1 cellular context compared by ENCODE assay signal in the genomic region with DNA sequence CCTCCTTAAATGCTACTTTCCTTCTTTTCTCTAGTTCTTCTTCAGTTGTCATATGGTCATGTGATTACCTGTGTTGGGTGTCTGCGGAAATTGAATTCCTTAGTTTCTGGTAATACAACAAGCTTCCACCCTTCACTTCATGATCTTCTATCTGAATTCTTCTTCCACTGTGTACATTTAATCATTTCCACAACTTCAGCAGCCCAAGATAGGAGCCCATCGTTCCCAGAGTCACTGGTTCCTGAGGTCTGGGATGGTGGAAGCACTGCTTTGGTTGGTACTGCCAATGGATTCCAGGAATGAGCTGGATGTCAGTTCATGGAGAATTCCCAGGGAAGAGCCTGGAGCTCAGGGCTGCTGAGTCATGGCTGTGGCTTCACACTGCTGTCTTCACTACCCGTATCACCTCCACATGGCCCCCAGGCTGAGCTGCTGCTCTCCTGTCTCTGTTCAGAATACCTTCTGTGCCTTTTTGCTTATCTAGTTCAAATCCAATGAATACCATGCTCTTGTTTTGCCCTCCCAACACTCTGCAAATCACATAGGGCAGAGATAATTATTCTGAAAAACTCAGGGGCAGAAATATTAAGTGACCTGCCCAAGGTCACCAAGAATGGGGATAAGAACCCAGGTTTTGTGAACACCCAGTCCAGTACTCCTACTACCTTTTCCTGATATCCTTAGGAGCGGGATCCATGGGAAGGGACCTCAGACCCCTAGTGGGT.
TF ChIP-seq lines count a peak whose summit lies in the region.

No MANE protein-coding gene starts in this region.

TF ChIP-seq in HepG2, 621 proteins besides CTCF, POLR2A, EP300 and RAD21 (continued from another document and continues in another):
- no peak for TF ChIP-seq ZFP91 (CRISPR knock-in tag; IDR thresholded peaks at IDR 0.05; ENCODE audit: borderline replicate concordance)
- TF ChIP-seq ZFYVE20 (CRISPR knock-in tag; IDR thresholded peaks at IDR 0.05; ENCODE audit: borderline replicate concordance, low read depth) = no peak
- TF ChIP-seq MLX (CRISPR knock-in tag; IDR thresholded peaks at IDR 0.05) = no peak
- TF ChIP-seq ZXDC (CRISPR knock-in tag; IDR thresholded peaks at IDR 0.05) = no peak
- TF ChIP-seq, protein P1, sequence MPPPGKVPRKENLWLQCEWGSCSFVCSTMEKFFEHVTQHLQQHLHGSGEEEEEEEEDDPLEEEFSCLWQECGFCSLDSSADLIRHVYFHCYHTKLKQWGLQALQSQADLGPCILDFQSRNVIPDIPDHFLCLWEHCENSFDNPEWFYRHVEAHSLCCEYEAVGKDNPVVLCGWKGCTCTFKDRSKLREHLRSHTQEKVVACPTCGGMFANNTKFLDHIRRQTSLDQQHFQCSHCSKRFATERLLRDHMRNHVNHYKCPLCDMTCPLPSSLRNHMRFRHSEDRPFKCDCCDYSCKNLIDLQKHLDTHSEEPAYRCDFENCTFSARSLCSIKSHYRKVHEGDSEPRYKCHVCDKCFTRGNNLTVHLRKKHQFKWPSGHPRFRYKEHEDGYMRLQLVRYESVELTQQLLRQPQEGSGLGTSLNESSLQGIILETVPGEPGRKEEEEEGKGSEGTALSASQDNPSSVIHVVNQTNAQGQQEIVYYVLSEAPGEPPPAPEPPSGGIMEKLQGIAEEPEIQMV (CRISPR knock-in tag; IDR thresholded peaks at IDR 0.05; ENCODE audit: low read depth) = no peak
- TF ChIP-seq ZHX2 (IDR thresholded peaks at IDR 0.05; ENCODE audit: low read depth) = 0 out of 2 replicates have a peak, but pooled peaks have one; percentile 10
- TF ChIP-seq ZHX2 (CRISPR knock-in tag; IDR thresholded peaks at IDR 0.05; ENCODE audit: borderline replicate concordance) = no peak
- TF ChIP-seq, protein P2, sequence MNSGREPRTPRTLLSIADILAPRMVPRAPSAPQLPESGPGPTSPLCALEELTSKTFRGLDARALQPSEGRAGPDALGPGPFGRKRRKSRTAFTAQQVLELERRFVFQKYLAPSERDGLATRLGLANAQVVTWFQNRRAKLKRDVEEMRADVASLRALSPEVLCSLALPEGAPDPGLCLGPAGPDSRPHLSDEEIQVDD (CRISPR knock-in tag; IDR thresholded peaks at IDR 0.05; ENCODE audit: borderline replicate concordance) = no peak
- peak; percentile 42; the same call in 1 of the 2 replicates for TF ChIP-seq SPEN (CRISPR knock-in tag; IDR thresholded peaks at IDR 0.05; ENCODE audit: low read depth)
- TF ChIP-seq ZFP37 (CRISPR knock-in tag; IDR thresholded peaks at IDR 0.05; ENCODE audit: borderline replicate concordance) = no peak
- TF ChIP-seq, protein P3, sequence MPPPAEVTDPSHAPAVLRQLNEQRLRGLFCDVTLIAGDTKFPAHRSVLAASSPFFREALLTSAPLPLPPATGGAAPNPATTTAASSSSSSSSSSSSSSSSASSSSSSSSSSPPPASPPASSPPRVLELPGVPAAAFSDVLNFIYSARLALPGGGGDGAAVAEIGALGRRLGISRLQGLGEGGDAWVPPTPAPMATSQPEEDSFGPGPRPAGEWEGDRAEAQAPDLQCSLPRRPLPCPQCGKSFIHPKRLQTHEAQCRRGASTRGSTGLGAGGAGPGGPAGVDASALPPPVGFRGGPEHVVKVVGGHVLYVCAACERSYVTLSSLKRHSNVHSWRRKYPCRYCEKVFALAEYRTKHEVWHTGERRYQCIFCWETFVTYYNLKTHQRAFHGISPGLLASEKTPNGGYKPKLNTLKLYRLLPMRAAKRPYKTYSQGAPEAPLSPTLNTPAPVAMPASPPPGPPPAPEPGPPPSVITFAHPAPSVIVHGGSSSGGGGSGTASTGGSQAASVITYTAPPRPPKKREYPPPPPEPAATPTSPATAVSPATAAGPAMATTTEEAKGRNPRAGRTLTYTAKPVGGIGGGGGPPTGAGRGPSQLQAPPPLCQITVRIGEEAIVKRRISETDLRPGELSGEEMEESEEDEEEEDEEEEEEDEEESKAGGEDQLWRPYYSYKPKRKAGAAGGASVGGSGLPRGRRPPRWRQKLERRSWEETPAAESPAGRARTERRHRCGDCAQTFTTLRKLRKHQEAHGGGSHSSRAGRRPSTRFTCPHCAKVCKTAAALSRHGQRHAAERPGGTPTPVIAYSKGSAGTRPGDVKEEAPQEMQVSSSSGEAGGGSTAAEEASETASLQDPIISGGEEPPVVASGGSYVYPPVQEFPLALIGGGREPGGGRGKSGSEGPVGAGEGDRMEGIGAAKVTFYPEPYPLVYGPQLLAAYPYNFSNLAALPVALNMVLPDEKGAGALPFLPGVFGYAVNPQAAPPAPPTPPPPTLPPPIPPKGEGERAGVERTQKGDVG (CRISPR knock-in tag; IDR thresholded peaks at IDR 0.05; ENCODE audit: borderline replicate concordance) = no peak
- TF ChIP-seq ZNF513 (CRISPR knock-in tag; conservative IDR thresholded peaks at IDR 0.05) = no peak
- no peak for TF ChIP-seq TIGD3 (CRISPR knock-in tag; IDR thresholded peaks at IDR 0.05; ENCODE audit: borderline replicate concordance)
- TF ChIP-seq SAFB2 (CRISPR knock-in tag; IDR thresholded peaks at IDR 0.05; ENCODE audit: borderline replicate concordance, low read depth) = 0 out of 2 replicates have a peak, but pooled peaks have one; percentile 13
- no peak for TF ChIP-seq ARNT (IDR thresholded peaks at IDR 0.05)
- TF ChIP-seq ZNF260 (CRISPR knock-in tag; IDR thresholded peaks at IDR 0.05; ENCODE audit: borderline replicate concordance, low read depth) = no peak
- TF ChIP-seq ZNF446 (CRISPR knock-in tag; IDR thresholded peaks at IDR 0.05) = no peak
- no peak for TF ChIP-seq BRF2 (CRISPR knock-in tag; IDR thresholded peaks at IDR 0.05)
- no peak for TF ChIP-seq KLF12 (CRISPR knock-in tag; IDR thresholded peaks at IDR 0.05; ENCODE audit: borderline replicate concordance)
- no peak for TF ChIP-seq ZMYM4 (CRISPR knock-in tag; IDR thresholded peaks at IDR 0.05)
- TF ChIP-seq CHCHD3 (CRISPR knock-in tag; IDR thresholded peaks at IDR 0.05) = no peak
- TF ChIP-seq PLRG1 (conservative IDR thresholded peaks at IDR 0.05) = no peak
- TF ChIP-seq HHEX (CRISPR knock-in tag; IDR thresholded peaks at IDR 0.05) = no peak
- TF ChIP-seq ZNF225 (CRISPR knock-in tag; IDR thresholded peaks at IDR 0.05) = no peak
- TF ChIP-seq, protein P4, sequence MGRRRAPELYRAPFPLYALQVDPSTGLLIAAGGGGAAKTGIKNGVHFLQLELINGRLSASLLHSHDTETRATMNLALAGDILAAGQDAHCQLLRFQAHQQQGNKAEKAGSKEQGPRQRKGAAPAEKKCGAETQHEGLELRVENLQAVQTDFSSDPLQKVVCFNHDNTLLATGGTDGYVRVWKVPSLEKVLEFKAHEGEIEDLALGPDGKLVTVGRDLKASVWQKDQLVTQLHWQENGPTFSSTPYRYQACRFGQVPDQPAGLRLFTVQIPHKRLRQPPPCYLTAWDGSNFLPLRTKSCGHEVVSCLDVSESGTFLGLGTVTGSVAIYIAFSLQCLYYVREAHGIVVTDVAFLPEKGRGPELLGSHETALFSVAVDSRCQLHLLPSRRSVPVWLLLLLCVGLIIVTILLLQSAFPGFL (CRISPR knock-in tag; IDR thresholded peaks at IDR 0.05) = no peak
